25 cellular contexts compared by ENCODE assay signal in the genomic region with DNA sequence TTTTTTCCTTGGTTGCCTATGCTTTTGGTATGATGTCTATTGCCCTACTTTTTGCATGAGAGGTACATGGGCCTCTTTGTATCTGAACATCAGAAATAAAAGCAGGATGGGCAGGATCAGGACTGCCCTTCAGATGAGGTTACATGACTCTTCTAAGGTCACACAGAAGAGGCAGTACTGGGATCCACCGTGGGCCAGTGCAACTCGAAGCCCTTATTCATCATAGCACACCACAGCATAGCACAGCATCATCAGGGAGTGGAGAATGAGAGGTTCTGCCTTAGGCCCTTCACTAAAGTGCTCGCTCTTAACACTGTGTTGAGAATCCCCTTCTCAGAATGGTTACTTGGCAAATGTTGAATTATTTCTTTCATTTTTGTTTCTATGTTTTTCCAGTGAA.
"Had no signal": no experiment of that assay in that cellular context is flagged by ENCODE, and none has a peak within 500 bp of the region (broad histone marks: within the 10 kb centered on the region; RNA-seq: fewer than 3 reads in every experiment).

No MANE protein-coding gene starts in this region.

- H3K4me3 ChIP-seq: dorsolateral prefrontal cortex, gastroesophageal sphincter, heart left ventricle, hepatocyte, ovary, right lobe of liver, thoracic aorta, tibial nerve, upper lobe of left lung, uterus had no signal

- H2AFZ ChIP-seq: hepatocyte had no signal

- H3K4me1 ChIP-seq: uterus had no signal

- DNase-seq: dorsolateral prefrontal cortex; effector CD4-positive, alpha-beta T cell; foreskin keratinocyte; heart left ventricle; kidney; mesenchymal stem cell; midbrain; naive thymus-derived CD8-positive, alpha-beta T cell; nephron progenitor cell; occipital lobe; ovary; posterior cingulate gyrus; right lobe of liver; small intestine; stimulated activated CD4-positive, alpha-beta T cell treated with anti-CD3 and anti-CD28 coated beads, Interleukin-15, amount 100 ng/mL, for 24 hours; stimulated activated CD4-positive, alpha-beta T cell treated with anti-CD3 and anti-CD28 coated beads, Interleukin-2, amount 100 ng/mL, for 48 hours; stimulated activated naive B cell treated with anti-CD40 and anti-IgM and Interleukin-4, amounts not matched to agents 10 μg/mL and 1 μg/mL and 100 μg/mL, for 72 hours; upper lobe of left lung; uterus had no signal

- H3K36me3 ChIP-seq: gastroesophageal sphincter, heart left ventricle, ovary, right lobe of liver, thoracic aorta, tibial nerve, upper lobe of left lung, uterus had no signal

- H3K27me3 ChIP-seq: dorsolateral prefrontal cortex, foreskin keratinocyte, gastroesophageal sphincter, heart left ventricle, hepatocyte, ovary, right lobe of liver, tibial nerve, upper lobe of left lung, uterus had no signal

- H3K9me3 Mint-ChIP-seq: stimulated activated naive B cell treated with anti-CD40 and anti-IgM and Interleukin-4, amounts not matched to agents 10 μg/mL and 1 μg/mL and 100 μg/mL, for 72 hours; stimulated activated naive CD8-positive, alpha-beta T cell treated with anti-CD3 and anti-CD28 coated beads, Interleukin-15, Interleukin-2, amounts not matched to agents 100 ng/mL and 50 ng/mL, for 24 hours had no signal

- H3K4me3 Mint-ChIP-seq: naive thymus-derived CD8-positive, alpha-beta T cell; nephron progenitor cell; stimulated activated naive B cell treated with anti-CD40 and anti-IgM and Interleukin-4, amounts not matched to agents 10 μg/mL and 1 μg/mL and 100 μg/mL, for 72 hours; stimulated activated naive CD8-positive, alpha-beta T cell treated with anti-CD3 and anti-CD28 coated beads, Interleukin-15, Interleukin-2, amounts not matched to agents 100 ng/mL and 50 ng/mL, for 24 hours had no signal

- H3K27ac Mint-ChIP-seq: naive thymus-derived CD8-positive, alpha-beta T cell; stimulated activated naive B cell treated with anti-CD40 and anti-IgM and Interleukin-4, amounts not matched to agents 10 μg/mL and 1 μg/mL and 100 μg/mL, for 72 hours; stimulated activated naive CD8-positive, alpha-beta T cell treated with anti-CD3 and anti-CD28 coated beads, Interleukin-15, Interleukin-2, amounts not matched to agents 100 ng/mL and 50 ng/mL, for 24 hours had no signal

- ATAC-seq: foreskin keratinocyte; gastroesophageal sphincter; heart left ventricle; left lobe of liver; naive thymus-derived CD8-positive, alpha-beta T cell; right lobe of liver; stimulated activated naive B cell treated with anti-CD40 and anti-IgM and Interleukin-4, amounts not matched to agents 10 μg/mL and 1 μg/mL and 100 μg/mL, for 72 hours had no signal

- H3K4me2 ChIP-seq: hepatocyte had no signal

- H3K9me3 ChIP-seq: gastroesophageal sphincter, heart left ventricle, ovary, right lobe of liver, thoracic aorta, tibial nerve, upper lobe of left lung, uterus had no signal

- H3K27ac ChIP-seq: foreskin keratinocyte, gastroesophageal sphincter, heart left ventricle, hepatocyte, ovary, right lobe of liver, thoracic aorta, tibial nerve, upper lobe of left lung, uterus had no signal

- H3K36me3 Mint-ChIP-seq: stimulated activated naive B cell treated with anti-CD40 and anti-IgM and Interleukin-4, amounts not matched to agents 10 μg/mL and 1 μg/mL and 100 μg/mL, for 72 hours had no signal
